1 cellular context compared by ENCODE assay signal in the genomic region with DNA sequence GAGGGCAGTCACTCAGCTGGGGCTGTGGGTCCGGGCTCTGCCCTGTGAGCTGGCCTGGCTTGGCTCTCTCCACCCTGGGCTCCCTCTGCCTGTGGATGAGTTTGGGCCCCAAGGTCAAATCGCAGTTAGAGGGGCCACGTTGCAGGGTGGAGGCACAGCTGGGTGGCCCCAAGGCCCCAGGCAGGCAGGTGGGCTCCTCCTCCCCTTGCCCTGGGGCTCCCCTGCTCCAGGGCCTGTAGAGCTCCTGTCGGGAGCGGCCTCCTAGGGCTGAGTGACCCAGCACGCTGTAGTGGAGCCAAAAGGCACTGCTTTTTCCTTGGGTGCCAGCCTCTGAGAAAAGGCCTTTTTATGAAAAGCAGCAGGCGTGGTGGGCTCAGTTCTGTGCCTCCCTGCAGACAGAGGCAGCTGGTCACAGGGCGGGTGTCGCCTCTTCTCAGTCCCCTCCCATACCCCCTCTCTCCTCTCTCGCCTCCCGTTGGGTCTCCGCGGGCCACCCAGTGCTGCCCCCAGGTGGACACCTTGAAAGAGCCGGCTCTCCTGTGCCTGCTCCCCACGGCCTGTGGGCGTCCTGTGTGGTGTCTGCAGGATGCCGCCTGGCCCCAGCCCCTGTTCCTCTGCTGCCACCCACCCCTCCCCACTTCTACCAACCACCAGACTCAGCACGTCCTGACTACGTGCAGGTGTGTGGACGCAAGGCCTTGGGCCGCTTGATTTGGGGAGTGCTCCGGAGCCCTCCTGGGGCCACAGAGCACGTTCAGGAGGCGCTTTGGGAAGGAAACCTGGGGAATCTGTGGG.
TF ChIP-seq lines count a peak whose summit lies in the region.

No MANE protein-coding gene starts in this region.

TF ChIP-seq in HepG2, 621 proteins besides CTCF, POLR2A, EP300 and RAD21 (continued from another document and continues in another):
- no peak for TF ChIP-seq ZNF460 (CRISPR knock-in tag; IDR thresholded peaks at IDR 0.05; ENCODE audit: borderline replicate concordance)
- TF ChIP-seq PREB (CRISPR knock-in tag; IDR thresholded peaks at IDR 0.05), result no peak
- no peak for TF ChIP-seq ZBTB14 (CRISPR knock-in tag; IDR thresholded peaks at IDR 0.05)
- TF ChIP-seq ZNF256 (CRISPR knock-in tag; conservative IDR thresholded peaks at IDR 0.05), result no peak
- TF ChIP-seq, protein P1, sequence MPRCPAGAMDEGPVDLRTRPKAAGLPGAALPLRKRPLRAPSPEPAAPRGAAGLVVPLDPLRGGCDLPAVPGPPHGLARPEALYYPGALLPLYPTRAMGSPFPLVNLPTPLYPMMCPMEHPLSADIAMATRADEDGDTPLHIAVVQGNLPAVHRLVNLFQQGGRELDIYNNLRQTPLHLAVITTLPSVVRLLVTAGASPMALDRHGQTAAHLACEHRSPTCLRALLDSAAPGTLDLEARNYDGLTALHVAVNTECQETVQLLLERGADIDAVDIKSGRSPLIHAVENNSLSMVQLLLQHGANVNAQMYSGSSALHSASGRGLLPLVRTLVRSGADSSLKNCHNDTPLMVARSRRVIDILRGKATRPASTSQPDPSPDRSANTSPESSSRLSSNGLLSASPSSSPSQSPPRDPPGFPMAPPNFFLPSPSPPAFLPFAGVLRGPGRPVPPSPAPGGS (CRISPR knock-in tag; IDR thresholded peaks at IDR 0.05), result no peak; the same call in 1 of the 2 replicates
- no peak for TF ChIP-seq HIVEP1 (CRISPR knock-in tag; IDR thresholded peaks at IDR 0.05)
- no peak for TF ChIP-seq SNAI1 (CRISPR knock-in tag; IDR thresholded peaks at IDR 0.05; ENCODE audit: borderline replicate concordance)
- TF ChIP-seq, protein P2, sequence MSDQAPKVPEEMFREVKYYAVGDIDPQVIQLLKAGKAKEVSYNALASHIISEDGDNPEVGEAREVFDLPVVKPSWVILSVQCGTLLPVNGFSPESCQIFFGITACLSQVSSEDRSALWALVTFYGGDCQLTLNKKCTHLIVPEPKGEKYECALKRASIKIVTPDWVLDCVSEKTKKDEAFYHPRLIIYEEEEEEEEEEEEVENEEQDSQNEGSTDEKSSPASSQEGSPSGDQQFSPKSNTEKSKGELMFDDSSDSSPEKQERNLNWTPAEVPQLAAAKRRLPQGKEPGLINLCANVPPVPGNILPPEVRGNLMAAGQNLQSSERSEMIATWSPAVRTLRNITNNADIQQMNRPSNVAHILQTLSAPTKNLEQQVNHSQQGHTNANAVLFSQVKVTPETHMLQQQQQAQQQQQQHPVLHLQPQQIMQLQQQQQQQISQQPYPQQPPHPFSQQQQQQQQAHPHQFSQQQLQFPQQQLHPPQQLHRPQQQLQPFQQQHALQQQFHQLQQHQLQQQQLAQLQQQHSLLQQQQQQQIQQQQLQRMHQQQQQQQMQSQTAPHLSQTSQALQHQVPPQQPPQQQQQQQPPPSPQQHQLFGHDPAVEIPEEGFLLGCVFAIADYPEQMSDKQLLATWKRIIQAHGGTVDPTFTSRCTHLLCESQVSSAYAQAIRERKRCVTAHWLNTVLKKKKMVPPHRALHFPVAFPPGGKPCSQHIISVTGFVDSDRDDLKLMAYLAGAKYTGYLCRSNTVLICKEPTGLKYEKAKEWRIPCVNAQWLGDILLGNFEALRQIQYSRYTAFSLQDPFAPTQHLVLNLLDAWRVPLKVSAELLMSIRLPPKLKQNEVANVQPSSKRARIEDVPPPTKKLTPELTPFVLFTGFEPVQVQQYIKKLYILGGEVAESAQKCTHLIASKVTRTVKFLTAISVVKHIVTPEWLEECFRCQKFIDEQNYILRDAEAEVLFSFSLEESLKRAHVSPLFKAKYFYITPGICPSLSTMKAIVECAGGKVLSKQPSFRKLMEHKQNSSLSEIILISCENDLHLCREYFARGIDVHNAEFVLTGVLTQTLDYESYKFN (CRISPR knock-in tag; conservative IDR thresholded peaks at IDR 0.05), result no peak
- no peak for TF ChIP-seq KLF12 (CRISPR knock-in tag; IDR thresholded peaks at IDR 0.05; ENCODE audit: borderline replicate concordance)
- TF ChIP-seq, protein P3, sequence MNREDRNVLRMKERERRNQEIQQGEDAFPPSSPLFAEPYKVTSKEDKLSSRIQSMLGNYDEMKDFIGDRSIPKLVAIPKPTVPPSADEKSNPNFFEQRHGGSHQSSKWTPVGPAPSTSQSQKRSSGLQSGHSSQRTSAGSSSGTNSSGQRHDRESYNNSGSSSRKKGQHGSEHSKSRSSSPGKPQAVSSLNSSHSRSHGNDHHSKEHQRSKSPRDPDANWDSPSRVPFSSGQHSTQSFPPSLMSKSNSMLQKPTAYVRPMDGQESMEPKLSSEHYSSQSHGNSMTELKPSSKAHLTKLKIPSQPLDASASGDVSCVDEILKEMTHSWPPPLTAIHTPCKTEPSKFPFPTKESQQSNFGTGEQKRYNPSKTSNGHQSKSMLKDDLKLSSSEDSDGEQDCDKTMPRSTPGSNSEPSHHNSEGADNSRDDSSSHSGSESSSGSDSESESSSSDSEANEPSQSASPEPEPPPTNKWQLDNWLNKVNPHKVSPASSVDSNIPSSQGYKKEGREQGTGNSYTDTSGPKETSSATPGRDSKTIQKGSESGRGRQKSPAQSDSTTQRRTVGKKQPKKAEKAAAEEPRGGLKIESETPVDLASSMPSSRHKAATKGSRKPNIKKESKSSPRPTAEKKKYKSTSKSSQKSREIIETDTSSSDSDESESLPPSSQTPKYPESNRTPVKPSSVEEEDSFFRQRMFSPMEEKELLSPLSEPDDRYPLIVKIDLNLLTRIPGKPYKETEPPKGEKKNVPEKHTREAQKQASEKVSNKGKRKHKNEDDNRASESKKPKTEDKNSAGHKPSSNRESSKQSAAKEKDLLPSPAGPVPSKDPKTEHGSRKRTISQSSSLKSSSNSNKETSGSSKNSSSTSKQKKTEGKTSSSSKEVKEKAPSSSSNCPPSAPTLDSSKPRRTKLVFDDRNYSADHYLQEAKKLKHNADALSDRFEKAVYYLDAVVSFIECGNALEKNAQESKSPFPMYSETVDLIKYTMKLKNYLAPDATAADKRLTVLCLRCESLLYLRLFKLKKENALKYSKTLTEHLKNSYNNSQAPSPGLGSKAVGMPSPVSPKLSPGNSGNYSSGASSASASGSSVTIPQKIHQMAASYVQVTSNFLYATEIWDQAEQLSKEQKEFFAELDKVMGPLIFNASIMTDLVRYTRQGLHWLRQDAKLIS (CRISPR knock-in tag; IDR thresholded peaks at IDR 0.05), result no peak
- no peak for TF ChIP-seq ZMYM3 (CRISPR knock-in tag; IDR thresholded peaks at IDR 0.05)
- TF ChIP-seq NR2F2 (IDR thresholded peaks at IDR 0.05; ENCODE audit: borderline replicate concordance, low read depth), result no peak
- TF ChIP-seq, protein P4, sequence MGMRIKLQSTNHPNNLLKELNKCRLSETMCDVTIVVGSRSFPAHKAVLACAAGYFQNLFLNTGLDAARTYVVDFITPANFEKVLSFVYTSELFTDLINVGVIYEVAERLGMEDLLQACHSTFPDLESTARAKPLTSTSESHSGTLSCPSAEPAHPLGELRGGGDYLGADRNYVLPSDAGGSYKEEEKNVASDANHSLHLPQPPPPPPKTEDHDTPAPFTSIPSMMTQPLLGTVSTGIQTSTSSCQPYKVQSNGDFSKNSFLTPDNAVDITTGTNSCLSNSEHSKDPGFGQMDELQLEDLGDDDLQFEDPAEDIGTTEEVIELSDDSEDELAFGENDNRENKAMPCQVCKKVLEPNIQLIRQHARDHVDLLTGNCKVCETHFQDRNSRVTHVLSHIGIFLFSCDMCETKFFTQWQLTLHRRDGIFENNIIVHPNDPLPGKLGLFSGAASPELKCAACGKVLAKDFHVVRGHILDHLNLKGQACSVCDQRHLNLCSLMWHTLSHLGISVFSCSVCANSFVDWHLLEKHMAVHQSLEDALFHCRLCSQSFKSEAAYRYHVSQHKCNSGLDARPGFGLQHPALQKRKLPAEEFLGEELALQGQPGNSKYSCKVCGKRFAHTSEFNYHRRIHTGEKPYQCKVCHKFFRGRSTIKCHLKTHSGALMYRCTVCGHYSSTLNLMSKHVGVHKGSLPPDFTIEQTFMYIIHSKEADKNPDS (CRISPR knock-in tag; IDR thresholded peaks at IDR 0.05), result no peak
- peak; percentile 46; the same call in 1 of the 2 replicates for TF ChIP-seq ZNF574 (CRISPR knock-in tag; IDR thresholded peaks at IDR 0.05)
- TF ChIP-seq ATF7-NPFF (CRISPR knock-in tag; IDR thresholded peaks at IDR 0.05; ENCODE audit: low read depth), result 0 out of 2 replicates have a peak, but pooled peaks have one; percentile 29
- no peak for TF ChIP-seq ZNF652 (CRISPR knock-in tag; IDR thresholded peaks at IDR 0.05; ENCODE audit: borderline replicate concordance, low read depth)
- TF ChIP-seq ZSCAN20 (CRISPR knock-in tag; IDR thresholded peaks at IDR 0.05; ENCODE audit: borderline replicate concordance), result no peak
- TF ChIP-seq NFIC (IDR thresholded peaks at IDR 0.05; ENCODE audit: low read length), result no peak
- no peak for TF ChIP-seq GZF1 (CRISPR knock-in tag; IDR thresholded peaks at IDR 0.05)
- TF ChIP-seq, protein P5, sequence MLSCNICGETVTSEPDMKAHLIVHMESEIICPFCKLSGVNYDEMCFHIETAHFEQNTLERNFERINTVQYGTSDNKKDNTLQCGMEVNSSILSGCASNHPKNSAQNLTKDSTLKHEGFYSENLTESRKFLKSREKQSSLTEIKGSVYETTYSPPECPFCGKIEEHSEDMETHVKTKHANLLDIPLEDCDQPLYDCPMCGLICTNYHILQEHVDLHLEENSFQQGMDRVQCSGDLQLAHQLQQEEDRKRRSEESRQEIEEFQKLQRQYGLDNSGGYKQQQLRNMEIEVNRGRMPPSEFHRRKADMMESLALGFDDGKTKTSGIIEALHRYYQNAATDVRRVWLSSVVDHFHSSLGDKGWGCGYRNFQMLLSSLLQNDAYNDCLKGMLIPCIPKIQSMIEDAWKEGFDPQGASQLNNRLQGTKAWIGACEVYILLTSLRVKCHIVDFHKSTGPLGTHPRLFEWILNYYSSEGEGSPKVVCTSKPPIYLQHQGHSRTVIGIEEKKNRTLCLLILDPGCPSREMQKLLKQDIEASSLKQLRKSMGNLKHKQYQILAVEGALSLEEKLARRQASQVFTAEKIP (CRISPR knock-in tag; IDR thresholded peaks at IDR 0.05; ENCODE audit: borderline replicate concordance), result no peak
- TF ChIP-seq ARID2 (CRISPR knock-in tag; IDR thresholded peaks at IDR 0.05; ENCODE audit: borderline replicate concordance), result no peak
- TF ChIP-seq ZNF430 (CRISPR knock-in tag; IDR thresholded peaks at IDR 0.05), result no peak
- no peak for TF ChIP-seq ZNF329 (CRISPR knock-in tag; IDR thresholded peaks at IDR 0.05; ENCODE audit: low read depth)
- TF ChIP-seq ZNF564 (CRISPR knock-in tag; IDR thresholded peaks at IDR 0.05), result no peak
- peak; percentile 72; the same call in 1 of the 2 replicates for TF ChIP-seq ZNF556 (CRISPR knock-in tag; IDR thresholded peaks at IDR 0.05; ENCODE audit: borderline replicate concordance)
- no peak for TF ChIP-seq U2AF1 (optimal IDR thresholded peaks at IDR 0.05; ENCODE audit: low read depth, low read length)
- TF ChIP-seq, protein P6, sequence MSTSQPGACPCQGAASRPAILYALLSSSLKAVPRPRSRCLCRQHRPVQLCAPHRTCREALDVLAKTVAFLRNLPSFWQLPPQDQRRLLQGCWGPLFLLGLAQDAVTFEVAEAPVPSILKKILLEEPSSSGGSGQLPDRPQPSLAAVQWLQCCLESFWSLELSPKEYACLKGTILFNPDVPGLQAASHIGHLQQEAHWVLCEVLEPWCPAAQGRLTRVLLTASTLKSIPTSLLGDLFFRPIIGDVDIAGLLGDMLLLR (CRISPR knock-in tag; IDR thresholded peaks at IDR 0.05), result no peak
- no peak for TF ChIP-seq TEAD2 (CRISPR knock-in tag; IDR thresholded peaks at IDR 0.05)
- no peak for TF ChIP-seq RCOR2 (CRISPR knock-in tag; IDR thresholded peaks at IDR 0.05)
- no peak for TF ChIP-seq TOPORS (CRISPR knock-in tag; IDR thresholded peaks at IDR 0.05)
- TF ChIP-seq ZNF772 (CRISPR knock-in tag; IDR thresholded peaks at IDR 0.05), result peak; percentile 60; the same call in 1 of the 2 replicates
- TF ChIP-seq BRCA1 (CRISPR knock-in tag; IDR thresholded peaks at IDR 0.05), result no peak
- peak; percentile 84; the same call in 1 of the 2 replicates for TF ChIP-seq AHR (CRISPR knock-in tag; IDR thresholded peaks at IDR 0.05)
- no peak for TF ChIP-seq MAFK (conservative IDR thresholded peaks at IDR 0.05 in 1 of 2, IDR thresholded peaks at IDR 0.05 in 1 of 2; ENCODE audit: low read length in 2 of 2)
- TF ChIP-seq SRSF4 (IDR thresholded peaks at IDR 0.05; ENCODE audit: low read depth, low read length, poor library complexity, severe bottlenecking), result no peak
- peak; percentile 92 for TF ChIP-seq HNRNPK (IDR thresholded peaks at IDR 0.05; ENCODE audit: low read depth, low read length, poor library complexity, severe bottlenecking)
- peak; percentile 32; the same call in 1 of the 2 replicates for TF ChIP-seq ZNF274 (CRISPR knock-in tag; IDR thresholded peaks at IDR 0.05)
